ENCODE assay signal across 10 cellular contexts in the genomic region with DNA sequence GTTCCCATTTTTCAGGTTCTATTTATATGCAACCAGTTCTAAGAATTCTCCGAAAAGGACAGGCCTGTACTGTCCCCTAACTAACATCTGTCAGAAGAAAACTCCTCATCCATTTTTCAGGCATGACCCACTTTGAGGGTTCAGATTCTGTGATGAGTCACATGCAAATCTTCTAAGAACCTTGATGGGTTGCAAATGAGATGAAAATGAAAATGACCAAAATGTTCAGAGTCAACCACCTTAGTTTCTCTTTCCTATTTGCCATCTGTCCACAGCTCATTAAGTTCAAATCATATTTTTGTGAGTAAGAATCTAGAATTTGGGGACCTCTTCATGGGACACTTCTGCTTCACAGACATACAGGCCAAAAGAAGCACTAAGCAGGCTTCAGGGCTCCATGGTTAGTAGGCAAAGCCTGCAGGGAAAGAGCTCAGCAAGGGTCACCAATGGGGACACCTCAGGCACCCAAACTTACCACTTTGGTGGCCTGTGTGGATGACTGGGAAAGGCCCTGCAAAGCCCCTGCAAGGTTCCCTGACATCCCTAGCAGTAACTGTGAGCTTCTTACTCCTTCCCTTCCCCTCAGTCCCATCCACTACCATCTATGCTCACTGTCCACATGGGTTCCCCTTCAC.
DNase-seq lines count a peak whose midpoint lies in the region; ATAC-seq and TF ChIP-seq lines count a peak whose summit lies in the region.
"Had no signal": no experiment of that assay in that cellular context is flagged by ENCODE, and none has a peak within 500 bp of the region (broad histone marks: within the 10 kb centered on the region; RNA-seq: fewer than 3 reads in every experiment).

No MANE protein-coding gene starts in this region.

- H3K4me3 Mint-ChIP-seq in activated naive CD8-positive, alpha-beta T cell treated with anti-CD3 and anti-CD28 coated beads for 36 hours = no peak overlapping the region
- no peak overlapping the region for H3K4me3 Mint-ChIP-seq in immature natural killer cell

- no peaks in the 10 kb centered on the region for H3K36me3 Mint-ChIP-seq in activated naive CD8-positive, alpha-beta T cell treated with anti-CD3 and anti-CD28 coated beads for 36 hours
- no peaks in the 10 kb centered on the region for H3K36me3 Mint-ChIP-seq in immature natural killer cell

- ATAC-seq in GM18868 (IDR thresholded peaks at IDR 0.05; ENCODE audit: unreplicated experiment) (peak; percentile 80), GM21390 (IDR thresholded peaks at IDR 0.05; ENCODE audit: unreplicated experiment) (peak; percentile 88), HG03139 (IDR thresholded peaks at IDR 0.05; ENCODE audit: unreplicated experiment) (peak; percentile 60)
- ATAC-seq: body of pancreas had no signal

- peaks cover 11% of the 10 kb centered on the region for H3K27me3 Mint-ChIP-seq in activated naive CD8-positive, alpha-beta T cell treated with anti-CD3 and anti-CD28 coated beads for 36 hours
- peaks cover 2 to 15% (median 3%) of the 10 kb centered on the region in 3 donors for H3K27me3 Mint-ChIP-seq in immature natural killer cell (ENCODE audit: low read depth in 3 of 3)

- TF ChIP-seq POLR2A in erythroblast (IDR thresholded peaks at IDR 0.05; ENCODE audit: low read length) = no peak

- H3K9me3 Mint-ChIP-seq in activated naive CD8-positive, alpha-beta T cell treated with anti-CD3 and anti-CD28 coated beads for 36 hours = no peaks in the 10 kb centered on the region
- no peaks in the 10 kb centered on the region for H3K9me3 Mint-ChIP-seq in immature natural killer cell

- DNase-seq in activated naive CD8-positive, alpha-beta T cell treated with anti-CD3 and anti-CD28 coated beads for 36 hours = peak; percentile 24
- no peak for DNase-seq in H4 (ENCODE audit: low spot score)
- DNase-seq in immature natural killer cell = no peak
- no peak for DNase-seq in erythroblast (lab: John Stamatoyannopoulos, UW)
- DNase-seq: body of pancreas, T1000, trophoblast cell had no signal

- H3K4me1 Mint-ChIP-seq in activated naive CD8-positive, alpha-beta T cell treated with anti-CD3 and anti-CD28 coated beads for 36 hours = peaks cover 36% of the 10 kb centered on the region
- no peaks in the 10 kb centered on the region for H3K4me1 Mint-ChIP-seq in immature natural killer cell

- peak overlapping the region; percentile 76 for H3K27ac Mint-ChIP-seq in activated naive CD8-positive, alpha-beta T cell treated with anti-CD3 and anti-CD28 coated beads for 36 hours
- H3K27ac Mint-ChIP-seq in immature natural killer cell = no peak overlapping the region
